Comparison of ENCODE assay signal across 16 cellular contexts in genomic region chr11:104792861-104793260, GRCh38.
"Had no signal": no experiment of that assay in that cellular context is flagged by ENCODE, and none has a peak within 500 bp of the region (broad histone marks: within the 10 kb centered on the region; RNA-seq: fewer than 3 reads in every experiment).

No MANE protein-coding gene starts in this region.

- H3K4me3 ChIP-seq: colonic mucosa, heart left ventricle, right atrium auricular region, sigmoid colon, uterus had no signal

- H3K27me3 Mint-ChIP-seq: type B pancreatic cell had no signal

- DNase-seq: cerebellar nuclear complex; colonic mucosa; dermis blood vessel endothelial cell; heart left ventricle; hippocampal formation; kidney glomerular epithelial cell; mammary epithelial cell; midbrain; sigmoid colon; small intestine; stimulated activated CD4-positive, alpha-beta T cell treated with anti-CD3 and anti-CD28 coated beads, Interleukin-12 subunit alpha, Interleukin-12 subunit beta, amount 100 ng/mL, for 4 hours; stimulated activated naive CD4-positive, alpha-beta T cell treated with Interleukin-2 at 50 U/mL for 16 hours; uterus had no signal

- H3K36me3 ChIP-seq: colonic mucosa, heart left ventricle, right atrium auricular region, sigmoid colon, uterus had no signal

- H3K27me3 ChIP-seq: colonic mucosa, heart left ventricle, right atrium auricular region, sigmoid colon, uterus had no signal

- ATAC-seq: heart left ventricle had no signal

- H3K27ac ChIP-seq: colonic mucosa, heart left ventricle, right atrium auricular region, uterus had no signal

- H3K27ac Mint-ChIP-seq: type B pancreatic cell had no signal

- H3K9me3 ChIP-seq: colonic mucosa, right atrium auricular region, sigmoid colon, uterus had no signal

- H3K4me1 ChIP-seq: colonic mucosa, heart left ventricle, right atrium auricular region, uterus had no signal

- H3K4me3 Mint-ChIP-seq: nephron, type B pancreatic cell had no signal

- H3K36me3 Mint-ChIP-seq: type B pancreatic cell had no signal
